Comparison of ENCODE assay signal across 1 cellular context in genomic region chr7:129215691-129216090, GRCh38. TPM values are rescaled to one million over a fixed set of nuclear protein-coding genes. Genes with fewer than 3 reads are reported as not detected.
"Had no signal": no experiment of that assay in that cellular context is flagged by ENCODE, and none has a peak within 500 bp of the region (broad histone marks: within the 10 kb centered on the region; RNA-seq: fewer than 3 reads in every experiment).

No MANE protein-coding gene starts in this region.

RNA-seq across cellular contexts. Expression of gene SMO, which starts 27.3 kb away (rescaled TPM):
- total RNA-seq: MCF 10A had no signal
